In the genomic region with DNA sequence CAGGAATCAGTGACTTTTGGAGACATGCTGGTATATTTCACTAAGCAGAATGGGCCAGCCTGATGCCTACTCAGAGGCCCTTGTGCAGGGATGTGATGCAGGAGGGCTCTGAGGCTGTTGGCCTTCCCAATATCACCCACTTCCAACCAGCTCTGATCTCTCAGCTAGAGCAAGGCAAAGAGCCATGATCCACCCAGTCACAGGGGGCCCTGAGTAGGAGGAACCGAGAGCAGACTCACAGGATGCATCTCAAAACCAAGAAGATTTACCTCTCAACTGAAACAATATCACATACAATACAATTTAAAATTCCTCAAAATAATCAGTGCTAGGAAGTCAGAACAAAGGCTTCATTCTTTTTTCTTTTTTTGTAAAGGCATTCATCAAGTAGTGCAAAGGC, we compare ENCODE assay signal across 14 cellular contexts. TPM values are rescaled to one million over a fixed set of nuclear protein-coding genes. Genes with fewer than 3 reads are reported as not detected.
A peak's percentile ranks its signal among the peaks of the same experiment; 100 is the strongest.
DNase-seq lines count a peak whose midpoint lies in the region; ATAC-seq and TF ChIP-seq lines count a peak whose summit lies in the region.
"Had no signal": no experiment of that assay in that cellular context is flagged by ENCODE, and none has a peak within 500 bp of the region (broad histone marks: within the 10 kb centered on the region; RNA-seq: fewer than 3 reads in every experiment).

No MANE protein-coding gene starts in this region.

- H3K9me3 Mint-ChIP-seq in activated B cell treated with CpG ODN at 0.5 μM for 24 hours = no peaks in the 10 kb centered on the region
- peaks cover 0 to 2% of the 10 kb centered on the region in 2 donors for H3K9me3 Mint-ChIP-seq in effector memory CD8-positive, alpha-beta T cell
- H3K9me3 Mint-ChIP-seq: neural crest cell had no signal

- intact Hi-C loops in activated B cell treated with CpG ODN at 0.5 μM for 24 hours (cut with micrococcal nuclease) = no loop called here

- H3K4me3 Mint-ChIP-seq in activated B cell treated with CpG ODN at 0.5 μM for 24 hours = no peak overlapping the region
- H3K4me3 Mint-ChIP-seq in effector memory CD8-positive, alpha-beta T cell = peak overlapping the region in 1 of 2 donors; percentile 17
- H3K4me3 Mint-ChIP-seq: neural crest cell had no signal

- no peak overlapping the region for H3K27ac Mint-ChIP-seq in activated B cell treated with CpG ODN at 0.5 μM for 24 hours
- no peak overlapping the region for H3K27ac Mint-ChIP-seq in effector memory CD8-positive, alpha-beta T cell

- H3K27me3 Mint-ChIP-seq in activated B cell treated with CpG ODN at 0.5 μM for 24 hours = no peaks in the 10 kb centered on the region
- H3K27me3 Mint-ChIP-seq in effector memory CD8-positive, alpha-beta T cell = no peaks in the 10 kb centered on the region

- no peak for TF ChIP-seq CTCF in GM10248 (IDR thresholded peaks at IDR 0.05; ENCODE audit: control extremely low read depth, extremely low read depth, low read depth, missing control alignments)
- TF ChIP-seq CTCF in activated B cell treated with CpG ODN at 0.5 μM for 24 hours (IDR thresholded peaks at IDR 0.05) = no peak

- H3K4me1 Mint-ChIP-seq in activated B cell treated with CpG ODN at 0.5 μM for 24 hours = peaks cover 43% of the 10 kb centered on the region
- H3K4me1 Mint-ChIP-seq in effector memory CD8-positive, alpha-beta T cell (ENCODE audit: low read depth in 2 of 2) = peaks cover 47 to 63% of the 10 kb centered on the region in 2 donors

- ATAC-seq in GM18870 (IDR thresholded peaks at IDR 0.05; ENCODE audit: unreplicated experiment) = peak; percentile 48
- peak; percentile 70 for ATAC-seq in HG02678 (IDR thresholded peaks at IDR 0.05; ENCODE audit: unreplicated experiment)
- ATAC-seq in activated B cell treated with CpG ODN at 0.5 μM for 24 hours (ENCODE audit: low read depth) = peak; percentile 37
- ATAC-seq in GM21367 (IDR thresholded peaks at IDR 0.05; ENCODE audit: unreplicated experiment) = no peak
- ATAC-seq in effector memory CD8-positive, alpha-beta T cell (replicated peaks) = no peak

- CTCF ChIA-PET in GM10248 (lab: Yijun Ruan, JAX) (no interaction called here), activated B cell treated with CpG ODN at 0.5 μM for 24 hours (lab: Charles Lee) (no interaction called here)

- H3K36me3 Mint-ChIP-seq in activated B cell treated with CpG ODN at 0.5 μM for 24 hours (ENCODE audit: low read depth) = peaks cover 9% of the 10 kb centered on the region
- peaks cover 4% of the 10 kb centered on the region for H3K36me3 Mint-ChIP-seq in effector memory CD8-positive, alpha-beta T cell (ENCODE audit: insufficient read depth)

- POLR2A ChIA-PET in GM10248 (lab: Yijun Ruan, JAX) (no interaction called here), activated B cell treated with CpG ODN at 0.5 μM for 24 hours (lab: Charles Lee) (no interaction called here)

- peak; percentile 25 for DNase-seq in GM10248 (ENCODE audit: extremely low spot score)
- no peak for DNase-seq in activated B cell treated with CpG ODN at 0.5 μM for 24 hours
- no peak for DNase-seq in effector memory CD8-positive, alpha-beta T cell
- DNase-seq in NCI-H1417 treated with DMSO at 0.1 percent for 48 hours (lab: John Stamatoyannopoulos, UW) = no peak
- no peak for DNase-seq in NCI-H187 (lab: John Stamatoyannopoulos, UW)
- DNase-seq: dermis blood vessel endothelial cell, KG1, NCI-H187 treated with DMSO at 0.1 percent for 48 hours, SHP77 treated with DMSO at 0.1 percent for 48 hours, sigmoid colon had no signal

RNA-seq across cellular contexts. Expression of a gene that starts 13.7 kb away (rescaled TPM):
- total RNA-seq in activated B cell treated with CpG ODN at 0.5 μM for 24 hours = 82.4 and 91.5 TPM in 2 replicates

Comparison
In these comparisons a context has a peak if more than half of its experiments do, and no peak if none do; other contexts are left out.
1. ATAC-seq: peak in GM18870 (single experiment), HG02678 (single experiment) and activated B cell treated with CpG ODN at 0.5 μM for 24 hours (single experiment); none in GM21367 (single experiment) and effector memory CD8-positive, alpha-beta T cell (single experiment).